14 cellular contexts compared by ENCODE assay signal in the genomic region with DNA sequence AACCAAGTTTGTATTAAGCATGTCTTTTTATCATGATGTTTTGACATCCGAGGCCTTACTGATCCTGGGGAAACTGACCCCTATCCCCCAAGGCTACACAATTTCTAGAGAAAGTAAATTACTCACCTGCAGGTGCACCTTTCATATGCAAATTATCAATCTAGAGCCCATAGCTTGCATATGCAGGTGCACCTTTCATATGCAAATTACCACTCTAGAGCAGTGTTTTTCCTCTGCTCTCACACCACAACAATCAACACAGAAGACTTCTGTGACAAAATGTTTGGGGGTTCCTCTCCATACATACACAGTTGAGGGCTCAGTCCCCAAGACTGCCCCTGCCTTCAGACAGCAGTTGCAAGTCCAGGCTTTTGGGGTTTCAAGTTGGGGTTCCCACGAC.
DNase-seq lines count a peak whose midpoint lies in the region; ATAC-seq and TF ChIP-seq lines count a peak whose summit lies in the region.
"Had no signal": no experiment of that assay in that cellular context is flagged by ENCODE, and none has a peak within 500 bp of the region (broad histone marks: within the 10 kb centered on the region; RNA-seq: fewer than 3 reads in every experiment).

No MANE protein-coding gene starts in this region.

- ATAC-seq in GM23338 = peak; percentile 81
- ATAC-seq in heart right ventricle = no peak
- ATAC-seq: Right ventricle myocardium inferior had no signal

- H2BK15ac ChIP-seq in H9 (ENCODE audit: low read depth, low read length) = no peak overlapping the region

- H3K23ac ChIP-seq in H9 (ENCODE audit: insufficient read length, low read depth, low read length) = no peak overlapping the region

- no peak overlapping the region for H3T11ph ChIP-seq in H9 (ENCODE audit: low read length)

- no peak overlapping the region for H2BK120ac ChIP-seq in H9 (ENCODE audit: low read depth, low read length, poor library complexity, severe bottlenecking)

- H3K36me3 ChIP-seq in GM23338 (ENCODE audit: insufficient read depth) (no peaks in the 10 kb centered on the region), heart right ventricle (no peaks in the 10 kb centered on the region)

- WGBS in H9 (ENCODE audit: extremely low coverage, insufficient read length, low lambda C conversion rate) = no CpG with 5 or more reads among the region's 2 CpGs
- WGBS in heart right ventricle, 2 donors = 71 to 73% methylated on average over 2 of the region's 2 CpGs

- no peak overlapping the region for H3K4ac ChIP-seq in H9 (ENCODE audit: low read depth, low read length)

- H3K9ac ChIP-seq in H9 (ENCODE audit: extremely low read depth, insufficient read length, low read length) = no peak overlapping the region

- H3F3A ChIP-seq in GM23338 (replicated peaks; ENCODE audit: low read depth) = no peaks in the 10 kb centered on the region

- H3K4me1 Mint-ChIP-seq in GM23338 = peaks cover 36% of the 10 kb centered on the region
- H3K4me1 Mint-ChIP-seq in H9 = peaks cover 25 to 27% of the 10 kb centered on the region in 2 experiments

- no peak overlapping the region for H2BK5ac ChIP-seq in H9 (ENCODE audit: insufficient read length, low read length)

- H3K27me3 ChIP-seq in GM23338 (ENCODE audit: insufficient read depth) (no peaks in the 10 kb centered on the region), H9 (ENCODE audit: insufficient read depth, low read length) (no peaks in the 10 kb centered on the region), heart right ventricle (no peaks in the 10 kb centered on the region)

- no peak overlapping the region for H4K5ac ChIP-seq in H9 (ENCODE audit: insufficient read length, low read depth, low read length)

- H3K4me2 ChIP-seq in GM23338 (0 out of 2 replicates have a peak overlapping the region, but pooled peaks have one; percentile 12), H9 (ENCODE audit: insufficient read depth, insufficient read length, low read length) (no peak overlapping the region)

- H3K36me3 Mint-ChIP-seq in GM23338 (ENCODE audit: low read depth) (peaks cover 9% of the 10 kb centered on the region; the same call in 1 of the 3 replicates), H9 (ENCODE audit: insufficient read depth in 1 of 3, low read depth in 3 of 3) (peaks cover 0 to 7% (median 0%) of the 10 kb centered on the region in 3 experiments; a peak in 3 of 7 replicates)

- no peak overlapping the region for H3K18ac ChIP-seq in H9 (ENCODE audit: insufficient read length, low read depth, low read length)

- no peaks in the 10 kb centered on the region for H3K79me1 ChIP-seq in H9 (ENCODE audit: insufficient read depth, low read depth, low read length, poor library complexity, severe bottlenecking)

- H3K14ac ChIP-seq in H9 (ENCODE audit: insufficient read depth, low read length) = no peak overlapping the region

- no peak overlapping the region for H3K4me3 Mint-ChIP-seq in GM23338
- no peak overlapping the region for H3K4me3 Mint-ChIP-seq in H9

- no peak overlapping the region for H4K8ac ChIP-seq in H9 (replicated peaks; ENCODE audit: insufficient read length, low read depth, low read length)

- no peaks in the 10 kb centered on the region for H3K9me2 ChIP-seq in GM23338 (ENCODE audit: insufficient read depth)

- peak overlapping the region; percentile 26 for H2AK5ac ChIP-seq in H9 (ENCODE audit: insufficient read length, low read length)

- H3K4me1 ChIP-seq in GM23338 (ENCODE audit: insufficient read depth) (peaks cover 20% of the 10 kb centered on the region; the same call in 1 of the 2 replicates), H9 (ENCODE audit: insufficient read depth, low read length) (peaks cover 12% of the 10 kb centered on the region; the same call in 1 of the 2 replicates), heart right ventricle (no peaks in the 10 kb centered on the region)

- no peak for TF ChIP-seq CTCF in GM23338 (conservative IDR thresholded peaks at IDR 0.05; ENCODE audit: low read depth in 2 of 2)
- no peak for TF ChIP-seq CTCF in H9 (conservative IDR thresholded peaks at IDR 0.05)
- TF ChIP-seq CTCF in heart right ventricle (IDR thresholded peaks at IDR 0.05) = no peak

- H3K27me3 Mint-ChIP-seq in GM23338 (ENCODE audit: insufficient read depth, low read depth, poor library complexity) (no peaks in the 10 kb centered on the region), H9 (ENCODE audit: low read depth) (no peaks in the 10 kb centered on the region)

- H3K9me3 ChIP-seq in H9 (ENCODE audit: control insufficient read depth, low read depth, low read length) (no peaks in the 10 kb centered on the region), heart right ventricle (no peaks in the 10 kb centered on the region)

- DNase-seq in GM23338 (ENCODE audit: low spot score) = peak; percentile 94
- peak; percentile 61 for DNase-seq in H9
- peak; percentile 35 for DNase-seq in NCI-H526 treated with DMSO at 0.1 percent for 48 hours (lab: John Stamatoyannopoulos, UW)
- DNase-seq in iPS DF 4.7 (ENCODE audit: extremely low read depth, low spot score) = peak; percentile 72
- no peak for DNase-seq in heart right ventricle
- DNase-seq in superior temporal gyrus (ENCODE audit: extremely low spot score) = no peak
- no peak for DNase-seq in central memory CD4-positive, alpha-beta T cell
- DNase-seq: ACHN, C1 segment of cervical spinal cord, DMS79, HCEC 1CT, NCI-H1105 treated with DMSO at 0.1 percent for 48 hours, NCI-H187 had no signal

- no peaks in the 10 kb centered on the region for H3K23me2 ChIP-seq in H9 (ENCODE audit: insufficient read length, low read depth, low read length, poor library complexity, severe bottlenecking)

- H3K27ac Mint-ChIP-seq in GM23338 (peak overlapping the region; percentile 96), H9 (peak overlapping the region; percentile 75 to 99 (median 91))

- peaks cover 9% of the 10 kb centered on the region; the same call in 1 of the 3 replicates for H3K9me3 Mint-ChIP-seq in GM23338
- H3K9me3 Mint-ChIP-seq in H9 = peaks cover 0 to 4% of the 10 kb centered on the region in 2 experiments; a peak in 3 of 5 replicates

- H2AFZ ChIP-seq in GM23338 (no peak overlapping the region), H9 (ENCODE audit: low read length) (no peak overlapping the region)

- H3K27ac ChIP-seq in GM23338 (ENCODE audit: low read depth) (peak overlapping the region; percentile 92), H9 (ENCODE audit: insufficient read length, low read depth, low read length) (peak overlapping the region; percentile 11), heart right ventricle (no peak overlapping the region)

- H3K4me3 ChIP-seq in GM23338 = no peak overlapping the region
- H3K4me3 ChIP-seq in heart right ventricle = no peak overlapping the region

- H3K79me2 ChIP-seq in GM23338 (replicated peaks; ENCODE audit: insufficient read depth) (no peaks in the 10 kb centered on the region), H9 (ENCODE audit: insufficient read depth, low read length) (no peaks in the 10 kb centered on the region)

- no peak overlapping the region for H4K91ac ChIP-seq in H9 (ENCODE audit: insufficient read length, low read depth, low read length)

- intact Hi-C loops in heart right ventricle (cut with DNase I) = no loop called here

- H2BK20ac ChIP-seq in H9 (ENCODE audit: low read depth, low read length, poor library complexity, severe bottlenecking) = no peak overlapping the region

- no peak overlapping the region for H2BK12ac ChIP-seq in H9 (ENCODE audit: insufficient read length, low read depth, low read length)

- no peak overlapping the region for H3K56ac ChIP-seq in H9 (ENCODE audit: insufficient read length, low read depth, low read length)

- H4K20me1 ChIP-seq in GM23338 (replicated peaks; ENCODE audit: insufficient read depth) (no peaks in the 10 kb centered on the region), H9 (ENCODE audit: control insufficient read depth, insufficient read depth, insufficient read length) (no peaks in the 10 kb centered on the region)

TF ChIP-seq in GM23338, 12 proteins besides CTCF, POLR2A, EP300 and RAD21 (continues in another document):
- TF ChIP-seq EZH2phosphoT487 (IDR thresholded peaks at IDR 0.05; ENCODE audit: unreplicated experiment) = no peak
- peak; percentile 91 for TF ChIP-seq NANOG (IDR thresholded peaks at IDR 0.05; ENCODE audit: borderline replicate concordance)
- no peak for TF ChIP-seq EZH2 (IDR thresholded peaks at IDR 0.05; ENCODE audit: low read depth, unreplicated experiment)

Comparison
In these comparisons a context has a peak if more than half of its experiments do, and no peak if none do; other contexts are left out.
1. DNase-seq: peak in GM23338 (single experiment), H9 (single experiment), NCI-H526 treated with DMSO at 0.1 percent for 48 hours (single experiment) and iPS DF 4.7 (single experiment); none in heart right ventricle (0 of 2), superior temporal gyrus (single experiment) and central memory CD4-positive, alpha-beta T cell (single experiment).
2. H3K27ac ChIP-seq: peak in GM23338 (single experiment) and H9 (single experiment); none in heart right ventricle (0 of 10).